ENCODE assay signal across 11 cellular contexts in the genomic region with DNA sequence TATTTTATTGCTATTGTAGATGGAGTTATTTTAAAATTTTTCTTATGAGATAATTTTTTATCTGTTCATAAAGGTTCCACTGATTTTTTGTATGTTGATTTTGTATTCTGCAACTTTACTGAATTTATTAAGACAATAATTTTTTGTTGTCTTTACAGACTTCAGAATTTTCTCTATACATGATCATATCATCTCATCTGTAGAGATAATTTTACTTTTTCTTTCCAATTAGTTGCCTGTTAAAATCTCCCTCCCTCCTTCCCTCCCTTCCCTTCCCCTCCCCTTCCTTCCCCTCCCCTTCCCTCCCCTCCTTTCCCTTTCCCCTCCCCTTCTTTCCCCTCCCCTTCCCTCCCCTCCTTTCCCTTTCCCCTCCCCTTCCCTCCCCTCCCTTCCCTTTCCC.
"Had no signal": no experiment of that assay in that cellular context is flagged by ENCODE, and none has a peak within 500 bp of the region (broad histone marks: within the 10 kb centered on the region; RNA-seq: fewer than 3 reads in every experiment).

No MANE protein-coding gene starts in this region.

- H3K36me3 ChIP-seq: HAP-1 had no signal

- H3K4me3 ChIP-seq: GM23248, GM23338, HAP-1 had no signal

- H3K27ac ChIP-seq: GM23248 had no signal

- ATAC-seq: GM23338, HCT116 had no signal

- DNase-seq: GM23248, GOT3, H7, H9, HCEC 1CT, HFFc6 had no signal

- H3K4me2 ChIP-seq: GM23338 had no signal

- H2AFZ ChIP-seq: GM23248, GM23338 had no signal

- H3K9me3 ChIP-seq: HAP-1 had no signal

- H3K9ac ChIP-seq: GM23248 had no signal

- H3K4me1 ChIP-seq: HAP-1 had no signal

- FAIRE-seq: H1, H54 had no signal

- H3K27ac Mint-ChIP-seq: GM23338, H9, HFFc6 had no signal
